Comparison of ENCODE assay signal across 2 cellular contexts in the genomic region with DNA sequence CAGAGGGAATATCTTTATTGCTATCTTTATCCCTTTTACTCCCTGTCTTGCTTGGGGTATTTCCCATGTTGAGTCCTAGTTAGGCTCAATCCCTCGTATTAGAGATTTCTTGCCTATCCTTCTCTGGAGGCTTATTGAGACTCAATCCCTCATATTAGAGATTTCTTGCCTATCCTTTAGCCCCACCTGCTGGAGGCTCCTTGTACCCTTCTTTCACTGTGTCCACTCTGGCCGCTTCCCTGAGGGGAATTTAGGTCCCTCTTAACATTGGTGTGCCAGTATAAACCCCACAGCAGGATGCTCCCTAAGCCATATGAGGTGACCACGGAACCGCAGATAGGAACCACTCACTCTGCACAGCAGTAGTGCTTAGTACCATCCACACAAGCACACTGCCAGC.
TF ChIP-seq lines count a peak whose summit lies in the region.

No MANE protein-coding gene starts in this region.

TF ChIP-seq in SK-N-SH, 30 proteins besides CTCF, POLR2A, EP300 and RAD21 (continued from another document):
- TF ChIP-seq, protein P1, sequence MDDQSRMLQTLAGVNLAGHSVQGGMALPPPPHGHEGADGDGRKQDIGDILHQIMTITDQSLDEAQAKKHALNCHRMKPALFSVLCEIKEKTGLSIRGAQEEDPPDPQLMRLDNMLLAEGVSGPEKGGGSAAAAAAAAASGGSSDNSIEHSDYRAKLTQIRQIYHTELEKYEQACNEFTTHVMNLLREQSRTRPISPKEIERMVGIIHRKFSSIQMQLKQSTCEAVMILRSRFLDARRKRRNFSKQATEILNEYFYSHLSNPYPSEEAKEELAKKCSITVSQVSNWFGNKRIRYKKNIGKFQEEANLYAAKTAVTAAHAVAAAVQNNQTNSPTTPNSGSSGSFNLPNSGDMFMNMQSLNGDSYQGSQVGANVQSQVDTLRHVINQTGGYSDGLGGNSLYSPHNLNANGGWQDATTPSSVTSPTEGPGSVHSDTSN (IDR thresholded peaks at IDR 0.05), result no peak
- TF ChIP-seq MEF2A (IDR thresholded peaks at IDR 0.05; ENCODE audit: borderline replicate concordance, low read depth) (no peak), RXRA (IDR thresholded peaks at IDR 0.05; ENCODE audit: borderline replicate concordance, low read depth) (no peak), YY1 (IDR thresholded peaks at IDR 0.05; ENCODE audit: low read depth) (no peak), JUND (IDR thresholded peaks at IDR 0.05) (no peak), FOSL2 (IDR thresholded peaks at IDR 0.05; ENCODE audit: borderline replicate concordance, low read depth) (no peak), NRF1 (IDR thresholded peaks at IDR 0.05; ENCODE audit: low read depth, low read length) (no peak), TAF1 (IDR thresholded peaks at IDR 0.05; ENCODE audit: borderline replicate concordance, low read depth, low read length) (no peak), FOXJ3 (CRISPR knock-in tag; IDR thresholded peaks at IDR 0.05) (no peak), RCOR1 (IDR thresholded peaks at IDR 0.05; ENCODE audit: low read length) (no peak), GABPA (IDR thresholded peaks at IDR 0.05; ENCODE audit: low read depth) (no peak)
- TF ChIP-seq, protein P2, sequence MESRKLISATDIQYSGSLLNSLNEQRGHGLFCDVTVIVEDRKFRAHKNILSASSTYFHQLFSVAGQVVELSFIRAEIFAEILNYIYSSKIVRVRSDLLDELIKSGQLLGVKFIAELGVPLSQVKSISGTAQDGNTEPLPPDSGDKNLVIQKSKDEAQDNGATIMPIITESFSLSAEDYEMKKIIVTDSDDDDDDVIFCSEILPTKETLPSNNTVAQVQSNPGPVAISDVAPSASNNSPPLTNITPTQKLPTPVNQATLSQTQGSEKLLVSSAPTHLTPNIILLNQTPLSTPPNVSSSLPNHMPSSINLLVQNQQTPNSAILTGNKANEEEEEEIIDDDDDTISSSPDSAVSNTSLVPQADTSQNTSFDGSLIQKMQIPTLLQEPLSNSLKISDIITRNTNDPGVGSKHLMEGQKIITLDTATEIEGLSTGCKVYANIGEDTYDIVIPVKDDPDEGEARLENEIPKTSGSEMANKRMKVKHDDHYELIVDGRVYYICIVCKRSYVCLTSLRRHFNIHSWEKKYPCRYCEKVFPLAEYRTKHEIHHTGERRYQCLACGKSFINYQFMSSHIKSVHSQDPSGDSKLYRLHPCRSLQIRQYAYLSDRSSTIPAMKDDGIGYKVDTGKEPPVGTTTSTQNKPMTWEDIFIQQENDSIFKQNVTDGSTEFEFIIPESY (IDR thresholded peaks at IDR 0.05; ENCODE audit: borderline replicate concordance, low read depth), result no peak
- TF ChIP-seq, protein P3, sequence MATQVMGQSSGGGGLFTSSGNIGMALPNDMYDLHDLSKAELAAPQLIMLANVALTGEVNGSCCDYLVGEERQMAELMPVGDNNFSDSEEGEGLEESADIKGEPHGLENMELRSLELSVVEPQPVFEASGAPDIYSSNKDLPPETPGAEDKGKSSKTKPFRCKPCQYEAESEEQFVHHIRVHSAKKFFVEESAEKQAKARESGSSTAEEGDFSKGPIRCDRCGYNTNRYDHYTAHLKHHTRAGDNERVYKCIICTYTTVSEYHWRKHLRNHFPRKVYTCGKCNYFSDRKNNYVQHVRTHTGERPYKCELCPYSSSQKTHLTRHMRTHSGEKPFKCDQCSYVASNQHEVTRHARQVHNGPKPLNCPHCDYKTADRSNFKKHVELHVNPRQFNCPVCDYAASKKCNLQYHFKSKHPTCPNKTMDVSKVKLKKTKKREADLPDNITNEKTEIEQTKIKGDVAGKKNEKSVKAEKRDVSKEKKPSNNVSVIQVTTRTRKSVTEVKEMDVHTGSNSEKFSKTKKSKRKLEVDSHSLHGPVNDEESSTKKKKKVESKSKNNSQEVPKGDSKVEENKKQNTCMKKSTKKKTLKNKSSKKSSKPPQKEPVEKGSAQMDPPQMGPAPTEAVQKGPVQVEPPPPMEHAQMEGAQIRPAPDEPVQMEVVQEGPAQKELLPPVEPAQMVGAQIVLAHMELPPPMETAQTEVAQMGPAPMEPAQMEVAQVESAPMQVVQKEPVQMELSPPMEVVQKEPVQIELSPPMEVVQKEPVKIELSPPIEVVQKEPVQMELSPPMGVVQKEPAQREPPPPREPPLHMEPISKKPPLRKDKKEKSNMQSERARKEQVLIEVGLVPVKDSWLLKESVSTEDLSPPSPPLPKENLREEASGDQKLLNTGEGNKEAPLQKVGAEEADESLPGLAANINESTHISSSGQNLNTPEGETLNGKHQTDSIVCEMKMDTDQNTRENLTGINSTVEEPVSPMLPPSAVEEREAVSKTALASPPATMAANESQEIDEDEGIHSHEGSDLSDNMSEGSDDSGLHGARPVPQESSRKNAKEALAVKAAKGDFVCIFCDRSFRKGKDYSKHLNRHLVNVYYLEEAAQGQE (IDR thresholded peaks at IDR 0.05; ENCODE audit: low read depth, low read length), result no peak
- TF ChIP-seq, protein P4, sequence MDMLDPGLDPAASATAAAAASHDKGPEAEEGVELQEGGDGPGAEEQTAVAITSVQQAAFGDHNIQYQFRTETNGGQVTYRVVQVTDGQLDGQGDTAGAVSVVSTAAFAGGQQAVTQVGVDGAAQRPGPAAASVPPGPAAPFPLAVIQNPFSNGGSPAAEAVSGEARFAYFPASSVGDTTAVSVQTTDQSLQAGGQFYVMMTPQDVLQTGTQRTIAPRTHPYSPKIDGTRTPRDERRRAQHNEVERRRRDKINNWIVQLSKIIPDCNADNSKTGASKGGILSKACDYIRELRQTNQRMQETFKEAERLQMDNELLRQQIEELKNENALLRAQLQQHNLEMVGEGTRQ (IDR thresholded peaks at IDR 0.05; ENCODE audit: borderline replicate concordance, low read depth, low read length), result no peak

TF ChIP-seq in SK-N-SH treated with all-trans-retinoic acid at 6 μM for 48 hours, 23 proteins besides CTCF, POLR2A, EP300 and RAD21 (continued from another document):
- TF ChIP-seq, protein P5, sequence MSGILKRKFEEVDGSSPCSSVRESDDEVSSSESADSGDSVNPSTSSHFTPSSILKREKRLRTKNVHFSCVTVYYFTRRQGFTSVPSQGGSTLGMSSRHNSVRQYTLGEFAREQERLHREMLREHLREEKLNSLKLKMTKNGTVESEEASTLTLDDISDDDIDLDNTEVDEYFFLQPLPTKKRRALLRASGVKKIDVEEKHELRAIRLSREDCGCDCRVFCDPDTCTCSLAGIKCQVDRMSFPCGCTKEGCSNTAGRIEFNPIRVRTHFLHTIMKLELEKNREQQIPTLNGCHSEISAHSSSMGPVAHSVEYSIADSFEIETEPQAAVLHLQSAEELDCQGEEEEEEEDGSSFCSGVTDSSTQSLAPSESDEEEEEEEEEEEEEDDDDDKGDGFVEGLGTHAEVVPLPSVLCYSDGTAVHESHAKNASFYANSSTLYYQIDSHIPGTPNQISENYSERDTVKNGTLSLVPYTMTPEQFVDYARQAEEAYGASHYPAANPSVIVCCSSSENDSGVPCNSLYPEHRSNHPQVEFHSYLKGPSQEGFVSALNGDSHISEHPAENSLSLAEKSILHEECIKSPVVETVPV (CRISPR knock-in tag; IDR thresholded peaks at IDR 0.05), result no peak
- TF ChIP-seq, protein P6, sequence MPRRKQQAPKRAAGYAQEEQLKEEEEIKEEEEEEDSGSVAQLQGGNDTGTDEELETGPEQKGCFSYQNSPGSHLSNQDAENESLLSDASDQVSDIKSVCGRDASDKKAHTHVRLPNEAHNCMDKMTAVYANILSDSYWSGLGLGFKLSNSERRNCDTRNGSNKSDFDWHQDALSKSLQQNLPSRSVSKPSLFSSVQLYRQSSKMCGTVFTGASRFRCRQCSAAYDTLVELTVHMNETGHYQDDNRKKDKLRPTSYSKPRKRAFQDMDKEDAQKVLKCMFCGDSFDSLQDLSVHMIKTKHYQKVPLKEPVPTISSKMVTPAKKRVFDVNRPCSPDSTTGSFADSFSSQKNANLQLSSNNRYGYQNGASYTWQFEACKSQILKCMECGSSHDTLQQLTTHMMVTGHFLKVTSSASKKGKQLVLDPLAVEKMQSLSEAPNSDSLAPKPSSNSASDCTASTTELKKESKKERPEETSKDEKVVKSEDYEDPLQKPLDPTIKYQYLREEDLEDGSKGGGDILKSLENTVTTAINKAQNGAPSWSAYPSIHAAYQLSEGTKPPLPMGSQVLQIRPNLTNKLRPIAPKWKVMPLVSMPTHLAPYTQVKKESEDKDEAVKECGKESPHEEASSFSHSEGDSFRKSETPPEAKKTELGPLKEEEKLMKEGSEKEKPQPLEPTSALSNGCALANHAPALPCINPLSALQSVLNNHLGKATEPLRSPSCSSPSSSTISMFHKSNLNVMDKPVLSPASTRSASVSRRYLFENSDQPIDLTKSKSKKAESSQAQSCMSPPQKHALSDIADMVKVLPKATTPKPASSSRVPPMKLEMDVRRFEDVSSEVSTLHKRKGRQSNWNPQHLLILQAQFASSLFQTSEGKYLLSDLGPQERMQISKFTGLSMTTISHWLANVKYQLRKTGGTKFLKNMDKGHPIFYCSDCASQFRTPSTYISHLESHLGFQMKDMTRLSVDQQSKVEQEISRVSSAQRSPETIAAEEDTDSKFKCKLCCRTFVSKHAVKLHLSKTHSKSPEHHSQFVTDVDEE (CRISPR knock-in tag; IDR thresholded peaks at IDR 0.05), result no peak
- TF ChIP-seq TOX (CRISPR knock-in tag; IDR thresholded peaks at IDR 0.05; ENCODE audit: borderline replicate concordance) (no peak), GLIS3 (CRISPR knock-in tag; IDR thresholded peaks at IDR 0.05) (no peak)
- TF ChIP-seq, protein P7, sequence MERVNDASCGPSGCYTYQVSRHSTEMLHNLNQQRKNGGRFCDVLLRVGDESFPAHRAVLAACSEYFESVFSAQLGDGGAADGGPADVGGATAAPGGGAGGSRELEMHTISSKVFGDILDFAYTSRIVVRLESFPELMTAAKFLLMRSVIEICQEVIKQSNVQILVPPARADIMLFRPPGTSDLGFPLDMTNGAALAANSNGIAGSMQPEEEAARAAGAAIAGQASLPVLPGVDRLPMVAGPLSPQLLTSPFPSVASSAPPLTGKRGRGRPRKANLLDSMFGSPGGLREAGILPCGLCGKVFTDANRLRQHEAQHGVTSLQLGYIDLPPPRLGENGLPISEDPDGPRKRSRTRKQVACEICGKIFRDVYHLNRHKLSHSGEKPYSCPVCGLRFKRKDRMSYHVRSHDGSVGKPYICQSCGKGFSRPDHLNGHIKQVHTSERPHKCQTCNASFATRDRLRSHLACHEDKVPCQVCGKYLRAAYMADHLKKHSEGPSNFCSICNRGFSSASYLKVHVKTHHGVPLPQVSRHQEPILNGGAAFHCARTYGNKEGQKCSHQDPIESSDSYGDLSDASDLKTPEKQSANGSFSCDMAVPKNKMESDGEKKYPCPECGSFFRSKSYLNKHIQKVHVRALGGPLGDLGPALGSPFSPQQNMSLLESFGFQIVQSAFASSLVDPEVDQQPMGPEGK (CRISPR knock-in tag; IDR thresholded peaks at IDR 0.05; ENCODE audit: borderline replicate concordance), result no peak
TF ChIP-seq in SK-N-SH treated with all-trans-retinoic acid at 6 μM for 48 hours: peak in this region for 0.
